Comparison of ENCODE assay signal across 20 cellular contexts in genomic region chr17:17500999-17501605, GRCh38. TPM values are rescaled to one million over a fixed set of nuclear protein-coding genes. Genes with fewer than 3 reads are reported as not detected.
A peak's percentile ranks its signal among the peaks of the same experiment; 100 is the strongest.
DNase-seq lines count a peak whose midpoint lies in the region; ATAC-seq, FAIRE-seq and TF ChIP-seq lines count a peak whose summit lies in the region.
"Had no signal": no experiment of that assay in that cellular context is flagged by ENCODE, and none has a peak within 500 bp of the region (broad histone marks: within the 10 kb centered on the region; RNA-seq: fewer than 3 reads in every experiment).

No MANE protein-coding gene starts in this region.

- no peak overlapping the region for H3K4me2 ChIP-seq in DOHH2 (ENCODE audit: low read length)

- DNase-seq in HCEC 1CT (peak; percentile 1), kidney (peak; percentile 42), gastrocnemius medialis (no peak), NAMALWA (ENCODE audit: low spot score) (no peak)
- peak; percentile 46 for DNase-seq in activated CD4-positive, alpha-beta memory T cell treated with anti-CD3 and anti-CD28 coated beads, Interleukin-2, amount 10 ng/mL, durations not matched to agents 7 days and 5 days
- no peak for DNase-seq in naive thymus-derived CD4-positive, alpha-beta T cell
- DNase-seq: activated T-cell treated with anti-CD3 and anti-CD28 coated beads, Interleukin-2, amount 50 U/mL, for 48 hours; adrenal gland; DMS53; kidney glomerular epithelial cell; midbrain; MV-4-11; NCI-H2081 treated with DMSO at 0.1 percent for 48 hours; NCI-H82; occipital lobe; transverse colon had no signal

- TF ChIP-seq POLR2A in gastrocnemius medialis (IDR thresholded peaks at IDR 0.05): no peak

- H3K36me3 ChIP-seq in DOHH2 (ENCODE audit: control insufficient read depth, low read length) (no peaks in the 10 kb centered on the region), kidney (ENCODE audit: control insufficient read depth in 1 of 2, insufficient read depth in 2 of 2, low read length in 2 of 2) (no peaks in the 10 kb centered on the region), gastrocnemius medialis (no peaks in the 10 kb centered on the region)
- no peaks in the 10 kb centered on the region for H3K36me3 ChIP-seq in naive thymus-derived CD4-positive, alpha-beta T cell (ENCODE audit: control insufficient read depth in 2 of 3, insufficient read depth in 3 of 3, low read length in 3 of 3)
- H3K36me3 ChIP-seq: adrenal gland, transverse colon had no signal

- peaks cover 9% of the 10 kb centered on the region for H3K27me3 ChIP-seq in DOHH2 (ENCODE audit: control insufficient read depth, low read length)
- H3K27me3 ChIP-seq in naive thymus-derived CD4-positive, alpha-beta T cell (ENCODE audit: control insufficient read depth in 2 of 2, insufficient read depth in 2 of 2, low read length in 2 of 2): no peaks in the 10 kb centered on the region
- H3K27me3 ChIP-seq in gastrocnemius medialis: no peaks in the 10 kb centered on the region
- H3K27me3 ChIP-seq: adrenal gland, transverse colon had no signal

- no peaks in the 10 kb centered on the region for H3F3A ChIP-seq in DOHH2 (ENCODE audit: control insufficient read depth, insufficient read depth)

- ATAC-seq in HG03571 (IDR thresholded peaks at IDR 0.05; ENCODE audit: unreplicated experiment): no peak
- ATAC-seq in naive thymus-derived CD4-positive, alpha-beta T cell: no peak
- no peak for ATAC-seq in gastrocnemius medialis

- intact Hi-C loops in kidney (cut with DNase I): no loop called here
- intact Hi-C loops in naive thymus-derived CD4-positive, alpha-beta T cell (cut with micrococcal nuclease): loop anchor here in 1 of 2 donors (1.0 kb wide), 1 partner anchor 146 kb away; no protein-coding TSS in a partner anchor
- intact Hi-C loops in gastrocnemius medialis (cut with DNase I; ENCODE audit: low total_unique reads): no loop called here

- no peaks in the 10 kb centered on the region for H3K9me2 ChIP-seq in DOHH2 (replicated peaks; ENCODE audit: control insufficient read depth, low read length)

- no peak for FAIRE-seq in kidney (lab: Jason Lieb, UNC)
- FAIRE-seq: endothelial cell of umbilical vein had no signal

- no peaks in the 10 kb centered on the region for H4K20me1 ChIP-seq in DOHH2 (ENCODE audit: control insufficient read depth, insufficient read depth, low read depth, low read length)

- TF ChIP-seq CTCF in DOHH2 (IDR thresholded peaks at IDR 0.05; ENCODE audit: low read depth, low read length, poor library complexity, severe bottlenecking) (peak; percentile 83), kidney (IDR thresholded peaks at IDR 0.05; ENCODE audit: borderline replicate concordance, extremely low read depth, insufficient read depth) (no peak), gastrocnemius medialis (IDR thresholded peaks at IDR 0.05 in 4 of 5, conservative IDR thresholded peaks at IDR 0.05 in 1 of 5) (no peak)

- H3K4me1 Mint-ChIP-seq in activated CD4-positive, alpha-beta memory T cell treated with anti-CD3 and anti-CD28 coated beads, Interleukin-2, amount 10 ng/mL, durations not matched to agents 7 days and 5 days: peaks cover 3% of the 10 kb centered on the region
- H3K4me1 Mint-ChIP-seq in naive thymus-derived CD4-positive, alpha-beta T cell: peaks cover 0 to 8% (median 5%) of the 10 kb centered on the region in 7 donors

- no peaks in the 10 kb centered on the region for H3K36me3 Mint-ChIP-seq in activated CD4-positive, alpha-beta memory T cell treated with anti-CD3 and anti-CD28 coated beads, Interleukin-2, amount 10 ng/mL, durations not matched to agents 7 days and 5 days (ENCODE audit: low read depth)
- no peaks in the 10 kb centered on the region for H3K36me3 Mint-ChIP-seq in naive thymus-derived CD4-positive, alpha-beta T cell

- H3K4me1 ChIP-seq in DOHH2 (ENCODE audit: control insufficient read depth, low read length) (peaks cover 12% of the 10 kb centered on the region), kidney (ENCODE audit: control insufficient read depth in 1 of 2, insufficient read depth in 1 of 2, low read depth in 1 of 2, low read length in 2 of 2) (peaks cover 0 to 6% of the 10 kb centered on the region in 2 donors), gastrocnemius medialis (peaks cover 5 to 6% of the 10 kb centered on the region in 2 donors)
- peaks cover 3 to 6% of the 10 kb centered on the region in 2 donors for H3K4me1 ChIP-seq in naive thymus-derived CD4-positive, alpha-beta T cell (ENCODE audit: control insufficient read depth in 2 of 2, insufficient read depth in 2 of 2, low read length in 2 of 2)

- POLR2A ChIA-PET in activated CD4-positive, alpha-beta memory T cell treated with anti-CD3 and anti-CD28 coated beads, Interleukin-2, amount 10 ng/mL, durations not matched to agents 7 days and 5 days (lab: Charles Lee): no interaction called here
- POLR2A ChIA-PET in naive thymus-derived CD4-positive, alpha-beta T cell (lab: Charles Lee): no interaction called here

- in situ Hi-C loops in gastrocnemius medialis (cut with MboI; ENCODE audit: low sequenced_read_pairs in 4 of 4): loop anchor here in 2 of 4 donors (5.0 to 10.0 kb wide), 2 partner anchors 66 to 146 kb away; no protein-coding TSS in a partner anchor

- H3K4me3 ChIP-seq in DOHH2 (ENCODE audit: low read length): no peak overlapping the region
- no peak overlapping the region for H3K4me3 ChIP-seq in kidney (ENCODE audit: low read length in 2 of 2)
- no peak overlapping the region for H3K4me3 ChIP-seq in naive thymus-derived CD4-positive, alpha-beta T cell (ENCODE audit: low read length)
- H3K4me3 ChIP-seq in gastrocnemius medialis: no peak overlapping the region
- H3K4me3 ChIP-seq: adrenal gland, transverse colon had no signal

- no peak overlapping the region for H3K27ac ChIP-seq in DOHH2 (ENCODE audit: low read depth, low read length)
- H3K27ac ChIP-seq in kidney (ENCODE audit: low read depth in 2 of 2, low read length in 2 of 2): no peak overlapping the region
- H3K27ac ChIP-seq in naive thymus-derived CD4-positive, alpha-beta T cell (ENCODE audit: low read depth, low read length): no peak overlapping the region
- no peak overlapping the region for H3K27ac ChIP-seq in gastrocnemius medialis
- H3K27ac ChIP-seq: adrenal gland, transverse colon had no signal

- H3K27ac Mint-ChIP-seq in activated CD4-positive, alpha-beta memory T cell treated with anti-CD3 and anti-CD28 coated beads, Interleukin-2, amount 10 ng/mL, durations not matched to agents 7 days and 5 days: no peak overlapping the region
- H3K27ac Mint-ChIP-seq in naive thymus-derived CD4-positive, alpha-beta T cell: no peak overlapping the region
- H3K27ac Mint-ChIP-seq: T-helper 1 cell treated with Interleukin-12 subunit alpha and Interleukin-12 subunit beta and Interleukin-4 antibody, amounts not matched to agents 30 μg/mL and 1 μg/mL, for 36 hours had no signal

- H3K27me3 Mint-ChIP-seq in activated CD4-positive, alpha-beta memory T cell treated with anti-CD3 and anti-CD28 coated beads, Interleukin-2, amount 10 ng/mL, durations not matched to agents 7 days and 5 days: peaks cover 2% of the 10 kb centered on the region
- peaks cover 0 to 8% (median 0%) of the 10 kb centered on the region in 5 donors for H3K27me3 Mint-ChIP-seq in naive thymus-derived CD4-positive, alpha-beta T cell

- H3K9me3 ChIP-seq in DOHH2 (ENCODE audit: control insufficient read depth, insufficient read depth, low read length) (no peaks in the 10 kb centered on the region), kidney (ENCODE audit: control insufficient read depth in 1 of 2, low read length in 2 of 2) (no peaks in the 10 kb centered on the region), gastrocnemius medialis (no peaks in the 10 kb centered on the region)
- no peaks in the 10 kb centered on the region for H3K9me3 ChIP-seq in naive thymus-derived CD4-positive, alpha-beta T cell (ENCODE audit: control insufficient read depth in 2 of 3, low read length in 3 of 3)
- H3K9me3 ChIP-seq: adrenal gland, transverse colon had no signal

- H3K9ac ChIP-seq in kidney (ENCODE audit: low read length in 2 of 2): no peak overlapping the region

- CTCF ChIA-PET in activated CD4-positive, alpha-beta memory T cell treated with anti-CD3 and anti-CD28 coated beads, Interleukin-2, amount 10 ng/mL, durations not matched to agents 7 days and 5 days (lab: Charles Lee): interaction anchor here (1.1 to 1.5 kb wide), 2 partner anchors 9 to 141 kb away, joined by 3 read pairs; no protein-coding TSS in a partner anchor
- CTCF ChIA-PET in naive thymus-derived CD4-positive, alpha-beta T cell (lab: Charles Lee): no interaction called here

- no peaks in the 10 kb centered on the region for H3K79me2 ChIP-seq in DOHH2 (ENCODE audit: control insufficient read depth, low read length)

- H3K4me3 Mint-ChIP-seq in activated CD4-positive, alpha-beta memory T cell treated with anti-CD3 and anti-CD28 coated beads, Interleukin-2, amount 10 ng/mL, durations not matched to agents 7 days and 5 days: no peak overlapping the region
- H3K4me3 Mint-ChIP-seq in naive thymus-derived CD4-positive, alpha-beta T cell: no peak overlapping the region
- H3K4me3 Mint-ChIP-seq: T-helper 1 cell treated with Interleukin-12 subunit alpha and Interleukin-12 subunit beta and Interleukin-4 antibody, amounts not matched to agents 30 μg/mL and 1 μg/mL, for 36 hours had no signal

- no peaks in the 10 kb centered on the region for H3K9me3 Mint-ChIP-seq in activated CD4-positive, alpha-beta memory T cell treated with anti-CD3 and anti-CD28 coated beads, Interleukin-2, amount 10 ng/mL, durations not matched to agents 7 days and 5 days
- H3K9me3 Mint-ChIP-seq in naive thymus-derived CD4-positive, alpha-beta T cell: no peaks in the 10 kb centered on the region
- H3K9me3 Mint-ChIP-seq: T-helper 1 cell treated with Interleukin-12 subunit alpha and Interleukin-12 subunit beta and Interleukin-4 antibody, amounts not matched to agents 30 μg/mL and 1 μg/mL, for 36 hours had no signal

RNA-seq across cellular contexts. Expression of gene RASD1, which starts 4.9 kb away (rescaled TPM):
- total RNA-seq in activated CD4-positive, alpha-beta memory T cell treated with anti-CD3 and anti-CD28 coated beads, Interleukin-2, amount 10 ng/mL, durations not matched to agents 7 days and 5 days: 1 to 10 TPM; 1.5 to 2.0 TPM
- total RNA-seq in kidney (147 TPM), gastrocnemius medialis (100 to 1,000 TPM in 2 of 4 donors, 10 to 100 TPM in 2; 61.3 to 264 (median 102) TPM)
- polyA plus RNA-seq in kidney (ENCODE audit: insufficient read depth, low read depth, low replicate concordance): 103 TPM
- 1 to 10 TPM in 3 of 5 experiments, under 1 TPM in 2; 0.35 to 2.5 (median 1.0) TPM for total RNA-seq in naive thymus-derived CD4-positive, alpha-beta T cell
- not detected for polyA plus RNA-seq in naive thymus-derived CD4-positive, alpha-beta T cell

RNA-seq across cellular contexts. Expression of gene MED9, which starts 24.3 kb away (rescaled TPM):
- 10 to 100 TPM; 12.6 to 13.2 TPM for total RNA-seq in activated CD4-positive, alpha-beta memory T cell treated with anti-CD3 and anti-CD28 coated beads, Interleukin-2, amount 10 ng/mL, durations not matched to agents 7 days and 5 days
- total RNA-seq in kidney: 20.8 TPM
- 24.5 TPM for polyA plus RNA-seq in kidney (ENCODE audit: insufficient read depth, low read depth, low replicate concordance)
- 10 to 100 TPM; 14.0 to 24.1 (median 17.2) TPM for total RNA-seq in naive thymus-derived CD4-positive, alpha-beta T cell
- 10 to 100 TPM; 16.8 to 19.9 TPM for polyA plus RNA-seq in naive thymus-derived CD4-positive, alpha-beta T cell
- 10 to 100 TPM; 20.4 to 33.7 (median 27.7) TPM for total RNA-seq in gastrocnemius medialis

Comparison
In these comparisons a context has a peak if more than half of its experiments do, and no peak if none do; other contexts are left out.
1. DNase-seq: peak in HCEC 1CT (single experiment), activated CD4-positive, alpha-beta memory T cell treated with anti-CD3 and anti-CD28 coated beads, Interleukin-2, amount 10 ng/mL, durations not matched to agents 7 days and 5 days (single experiment) and kidney (single experiment); none in naive thymus-derived CD4-positive, alpha-beta T cell (0 of 9), gastrocnemius medialis (0 of 2) and NAMALWA (single experiment).
2. RNA of gene RASD1, which starts 4.9 kb away (total RNA-seq): 147 TPM in kidney (single experiment) and 61.3 to 264 TPM in gastrocnemius medialis; 1.5 to 2.0 TPM in activated CD4-positive, alpha-beta memory T cell treated with anti-CD3 and anti-CD28 coated beads, Interleukin-2, amount 10 ng/mL, durations not matched to agents 7 days and 5 days and 0.35 to 2.5 TPM in naive thymus-derived CD4-positive, alpha-beta T cell; every median in the first group is over 10 times any median in the second.